8 cellular contexts compared by ENCODE assay signal in genomic region chr9:127225747-127226646, GRCh38. TPM values are rescaled to one million over a fixed set of nuclear protein-coding genes. Genes with fewer than 3 reads are reported as not detected.
DNase-seq lines count a peak whose midpoint lies in the region; ATAC-seq, FAIRE-seq and TF ChIP-seq lines count a peak whose summit lies in the region.

No MANE protein-coding gene starts in this region.

- H3K4me3 ChIP-seq in adrenal gland: peak overlapping the region in 2 of 4 donors; percentile 53 to 82
- H3K4me3 ChIP-seq in HepG2 (replicated peaks in 1 of 3; ENCODE audit: insufficient read depth in 1 of 3, low read depth in 2 of 3, low read length in 3 of 3): peak overlapping the region; percentile 66 to 80 (median 80); a peak in 4 of 6 replicates
- peak overlapping the region; percentile 90 to 95 for H3K4me3 ChIP-seq in tibial artery

- peaks cover 37% of the 10 kb centered on the region for H3K27me3 Mint-ChIP-seq in CD4-positive, alpha-beta T cell

- H3K9me3 Mint-ChIP-seq in CD4-positive, alpha-beta T cell: no peaks in the 10 kb centered on the region

- H3K27me3 ChIP-seq in CD4-positive, alpha-beta T cell (ENCODE audit: control insufficient read depth, insufficient read depth, low read length): peaks cover 7% of the 10 kb centered on the region
- no peaks in the 10 kb centered on the region for H3K27me3 ChIP-seq in adrenal gland
- peaks cover 0 to 4% of the 10 kb centered on the region in 2 experiments; a peak in 2 of 5 replicates for H3K27me3 ChIP-seq in HepG2 (ENCODE audit: control insufficient read depth in 1 of 2, insufficient read depth in 2 of 2, low read length in 2 of 2)
- no peaks in the 10 kb centered on the region for H3K27me3 ChIP-seq in tibial artery

- no peak overlapping the region for H2AFZ ChIP-seq in HepG2 (ENCODE audit: low read length)

- H3K9ac ChIP-seq in HepG2 (ENCODE audit: insufficient read depth, low read depth, low read length): peak overlapping the region; percentile 70; the same call in 1 of the 2 replicates

- BruUV-seq in HepG2 (replicated peaks; lab: Mats Ljungman, UMichigan): no TSS peak

- no peak for TF ChIP-seq POLR2A in adrenal gland (IDR thresholded peaks at IDR 0.05)
- TF ChIP-seq POLR2A in HepG2 (IDR thresholded peaks at IDR 0.05; ENCODE audit: insufficient read depth in 1 of 2, low read depth in 2 of 2, low read length in 2 of 2): no peak

- no peak overlapping the region for H3K27ac ChIP-seq in CD4-positive, alpha-beta T cell (ENCODE audit: low read depth, low read length)
- peak overlapping the region in 3 of 5 donors; percentile 43 to 92 (median 67) for H3K27ac ChIP-seq in adrenal gland
- no peak overlapping the region for H3K27ac ChIP-seq in HepG2 (ENCODE audit: extremely low read length, insufficient read depth, low read length)
- peak overlapping the region; percentile 82 to 91 for H3K27ac ChIP-seq in tibial artery
- H3K27ac ChIP-seq in RWPE1: no peak overlapping the region

- peak overlapping the region; percentile 81 for H3K4me2 ChIP-seq in HepG2 (ENCODE audit: low read depth, low read length)

- DNase-seq in CD4-positive, alpha-beta T cell: no peak
- DNase-seq in adrenal gland (peak in 6 of 7 donors; percentile 48 to 69 (median 56)), HepG2 (ENCODE audit: low spot score) (no peak), tibial artery (peak; percentile 52 to 85), NOMO-1 treated with DMSO at 0.1 percent for 48 hours (lab: John Stamatoyannopoulos, UW; ENCODE audit: unreplicated experiment) (no peak), RWPE1 (ENCODE audit: low spot score) (no peak)
- DNase-seq in stimulated activated naive CD4-positive, alpha-beta T cell treated with Interleukin-2 at 50 U/mL for 16 hours (lab: John Stamatoyannopoulos, UW): no peak

- peaks cover 41% of the 10 kb centered on the region for H3K4me1 Mint-ChIP-seq in CD4-positive, alpha-beta T cell (ENCODE audit: low read depth)

- no peak for TF ChIP-seq RAD21 in HepG2 (CRISPR knock-in tag; IDR thresholded peaks at IDR 0.05)

- CTCF ChIA-PET in CD4-positive, alpha-beta T cell (lab: Charles Lee): no interaction called here
- CTCF ChIA-PET in HepG2 (lab: Yijun Ruan, JAX; ENCODE audit: low intra/inter-chr PET ratio, low total read pairs): no interaction called here
- CTCF ChIA-PET in RWPE1 (lab: Yijun Ruan, JAX): interaction anchor here (0.5 to 3.9 kb wide), 4 partner anchors 11 to 285 kb away, joined by 3 to 17 read pairs (median 4); partner anchors contain the start of gene SLC2A8

- no peaks in the 10 kb centered on the region for H4K20me1 ChIP-seq in HepG2 (ENCODE audit: insufficient read depth, low read length)

- intact Hi-C loops in CD4-positive, alpha-beta T cell (cut with DNase I, micrococcal nuclease): loop anchor here (1.0 to 10.0 kb wide), 2 partner anchors 19 to 929 kb away; no protein-coding TSS in a partner anchor
- intact Hi-C loops in adrenal gland (cut with DNase I) (no loop called here), HepG2 (cut with micrococcal nuclease; ENCODE audit: unreplicated experiment) (loop anchor here (1.0 kb wide), 1 partner anchor 25 kb away; no protein-coding TSS in a partner anchor), tibial artery (cut with DNase I; ENCODE audit: low total_unique reads) (loop anchor here (10.0 kb wide), 1 partner anchor 119 kb away; no protein-coding TSS in a partner anchor)

- in situ Hi-C loops in HepG2 (cut with HindIII; ENCODE audit: extremely low pct_ligation_motif_present, low pct_unique_long_range_greater_than_20kb): no loop called here

- WGBS in adrenal gland, 4 donors: 27 to 74% (median 41%) methylated on average over 19 to 50 of the region's 50 CpGs
- WGBS in HepG2 (ENCODE audit: low lambda C conversion rate): 74% methylated on average over 19 of the region's 50 CpGs

- FAIRE-seq in HepG2 (lab: Jason Lieb, UNC): no peak

- no peaks in the 10 kb centered on the region for H3K79me2 ChIP-seq in HepG2 (ENCODE audit: insufficient read depth, low read length)

- no peak for TF ChIP-seq CTCF in CD4-positive, alpha-beta T cell (IDR thresholded peaks at IDR 0.05)
- no peak for TF ChIP-seq CTCF in adrenal gland (IDR thresholded peaks at IDR 0.05)
- TF ChIP-seq CTCF in HepG2 (CRISPR knock-in tag; IDR thresholded peaks at IDR 0.05): no peak
- no peak for TF ChIP-seq CTCF in tibial artery (IDR thresholded peaks at IDR 0.05)
- TF ChIP-seq CTCF in RWPE1 (conservative IDR thresholded peaks at IDR 0.05; ENCODE audit: low read depth): no peak

- H3K36me3 ChIP-seq in adrenal gland (replicated peaks in 1 of 2) (no peaks in the 10 kb centered on the region), HepG2 (replicated peaks in 1 of 2; ENCODE audit: control insufficient read depth in 1 of 2, insufficient read depth in 2 of 2, low read length in 2 of 2) (no peaks in the 10 kb centered on the region), tibial artery (no peaks in the 10 kb centered on the region)

- H3K4me3 Mint-ChIP-seq in CD4-positive, alpha-beta T cell: peak overlapping the region; percentile 90

- POLR2A ChIA-PET in CD4-positive, alpha-beta T cell (lab: Charles Lee): interaction anchor here (1.0 to 4.0 kb wide), 4 partner anchors 19 to 225 kb away, joined by 3 to 26 read pairs (median 12); partner anchors contain the start of genes LRSAM1 and RPL12
- POLR2A ChIA-PET in HepG2 (lab: Yijun Ruan, JAX) (interaction anchor here (1.8 to 3.6 kb wide), 2 partner anchors 170 to 173 kb away, joined by 7 to 40 read pairs; partner anchors contain the start of gene SLC2A8), RWPE1 (lab: Yijun Ruan, JAX; ENCODE audit: low non-redundant PET) (no interaction called here)

- no peak for ATAC-seq in CD4-positive, alpha-beta T cell (ENCODE audit: poor library complexity)
- peak; percentile 3 for ATAC-seq in HG02840 (IDR thresholded peaks at IDR 0.05; ENCODE audit: low FRiP score, unreplicated experiment)
- no peak; the same call in 2 of the 3 replicates for ATAC-seq in HepG2

- H3K36me3 Mint-ChIP-seq in CD4-positive, alpha-beta T cell (ENCODE audit: low read depth): peaks cover 12% of the 10 kb centered on the region

- no peak for TF ChIP-seq EP300 in HepG2 (IDR thresholded peaks at IDR 0.05; ENCODE audit: low read depth in 2 of 2, low read length in 2 of 2)
- TF ChIP-seq EP300 in HepG2 (CRISPR knock-in tag; IDR thresholded peaks at IDR 0.05; ENCODE audit: borderline replicate concordance): no peak

- H3K4me1 ChIP-seq in adrenal gland (replicated peaks in 1 of 2) (peaks cover 0 to 6% of the 10 kb centered on the region in 2 donors), HepG2 (ENCODE audit: insufficient read depth, low read length) (peaks cover 27% of the 10 kb centered on the region), tibial artery (peaks cover 0 to 64% (median 27%) of the 10 kb centered on the region in 4 donors)

- H3K27ac Mint-ChIP-seq in CD4-positive, alpha-beta T cell: peak overlapping the region; percentile 28

- no peaks in the 10 kb centered on the region for H3K9me3 ChIP-seq in CD4-positive, alpha-beta T cell (ENCODE audit: control insufficient read depth, low read length)
- H3K9me3 ChIP-seq in adrenal gland (replicated peaks in 1 of 3) (no peaks in the 10 kb centered on the region), HepG2 (ENCODE audit: low read length) (no peaks in the 10 kb centered on the region), tibial artery (no peaks in the 10 kb centered on the region)

TF ChIP-seq in HepG2, 621 proteins besides CTCF, POLR2A, EP300 and RAD21 (continues in another document):
- TF ChIP-seq ZBTB20 (CRISPR knock-in tag; IDR thresholded peaks at IDR 0.05; ENCODE audit: borderline replicate concordance, low read depth): 0 out of 2 replicates have a peak, but pooled peaks have one; percentile 13
- TF ChIP-seq MXD4 (CRISPR knock-in tag; IDR thresholded peaks at IDR 0.05): no peak

RNA-seq across cellular contexts. Expression of gene GARNL3, which starts 38.6 kb away (rescaled TPM):
- total RNA-seq in CD4-positive, alpha-beta T cell: 1 to 10 TPM in 1 of 2 experiments, under 1 TPM in 1; 0.63 to 1.8 TPM
- total RNA-seq in adrenal gland: 10 to 100 TPM; 12.2 to 43.2 (median 34.4) TPM
- polyA plus RNA-seq in adrenal gland: 10 to 100 TPM; 13.8 to 25.9 (median 23.6) TPM
- total RNA-seq in HepG2 (2016; rRNA removed; fragmentation: Illumina TruSeq; extraction: Trizol): 6.0 and 11.0 TPM in 2 replicates
- total RNA-seq in HepG2 (2016; cell fraction: cytosol; rRNA removed; fragmentation: Illumina TruSeq; extraction: Trizol; ENCODE audit: low read depth): 5.0 and 6.1 TPM in 2 replicates
- total RNA-seq in HepG2 (2016; cell fraction: insoluble cytoplasmic fraction; rRNA removed; fragmentation: Illumina TruSeq; extraction: Trizol): 4.9 and 8.3 TPM in 2 replicates
- total RNA-seq in HepG2 (2016; cell fraction: membrane; rRNA removed; fragmentation: Illumina TruSeq; extraction: Trizol): 4.0 and 4.8 TPM in 2 replicates
- 23.2 and 25.8 TPM in 2 replicates for total RNA-seq in HepG2 (2016; cell fraction: nucleus; rRNA removed; fragmentation: Illumina TruSeq; extraction: Trizol)
- 3.9 and 6.7 TPM in 2 replicates for polyA plus RNA-seq in HepG2 (2011; rRNA removed)
- polyA plus RNA-seq in HepG2 (2011; cell fraction: cytosol; rRNA removed): 2.0 and 3.1 TPM in 2 replicates
- 30.0 and 33.5 TPM in 2 replicates for polyA plus RNA-seq in HepG2 (2011; cell fraction: nucleus; rRNA removed)
- 7.4 and 7.5 TPM in 2 replicates for polyA plus RNA-seq in HepG2 (2012)
- 1.2 and 1.5 TPM in 2 replicates for polyA plus RNA-seq in HepG2 (2016; cell fraction: cytosol; fragmentation: Illumina TruSeq; extraction: Trizol; ENCODE audit: low read depth)
- polyA plus RNA-seq in HepG2 (2016; cell fraction: insoluble cytoplasmic fraction; fragmentation: Illumina TruSeq; extraction: Trizol; ENCODE audit: low read depth): 2.9 and 4.3 TPM in 2 replicates
- 2.1 and 2.2 TPM in 2 replicates for polyA plus RNA-seq in HepG2 (2016; cell fraction: membrane; fragmentation: Illumina TruSeq; extraction: Trizol; ENCODE audit: low read depth)
- 20.4 and 21.1 TPM in 2 replicates for polyA plus RNA-seq in HepG2 (2016; cell fraction: nucleus; fragmentation: Illumina TruSeq; extraction: Trizol; ENCODE audit: insufficient read depth, low read depth)
- polyA minus RNA-seq in HepG2 (2011; rRNA and poly(A)+ RNA removed; ENCODE audit: low replicate concordance): 4.7 and 5.2 TPM in 2 replicates
- polyA minus RNA-seq in HepG2 (2011; cell fraction: cytosol; rRNA and poly(A)+ RNA removed): 3.6 and 7.7 TPM in 2 replicates
- polyA minus RNA-seq in HepG2 (2011; cell fraction: nucleus; rRNA and poly(A)+ RNA removed): 29.7 and 53.3 TPM in 2 replicates

Comparison
In these comparisons a context has a peak if more than half of its experiments do, and no peak if none do; other contexts are left out.
1. DNase-seq: peak in adrenal gland (6 of 7) and tibial artery (2 of 2); none in CD4-positive, alpha-beta T cell (0 of 10), HepG2 (single experiment), stimulated activated naive CD4-positive, alpha-beta T cell treated with Interleukin-2 at 50 U/mL for 16 hours (single experiment), NOMO-1 treated with DMSO at 0.1 percent for 48 hours (single experiment) and RWPE1 (single experiment).
2. H3K27ac ChIP-seq: peak in adrenal gland (3 of 5) and tibial artery (2 of 2); none in CD4-positive, alpha-beta T cell (single experiment), HepG2 (single experiment) and RWPE1 (single experiment).
3. intact Hi-C loops: an anchor here in CD4-positive, alpha-beta T cell (1.0 to 10.0 kb wide), HepG2 (1.0 kb wide) and tibial artery (10.0 kb wide); none called in adrenal gland.